Comparison of ENCODE assay signal across 16 cellular contexts in the genomic region with DNA sequence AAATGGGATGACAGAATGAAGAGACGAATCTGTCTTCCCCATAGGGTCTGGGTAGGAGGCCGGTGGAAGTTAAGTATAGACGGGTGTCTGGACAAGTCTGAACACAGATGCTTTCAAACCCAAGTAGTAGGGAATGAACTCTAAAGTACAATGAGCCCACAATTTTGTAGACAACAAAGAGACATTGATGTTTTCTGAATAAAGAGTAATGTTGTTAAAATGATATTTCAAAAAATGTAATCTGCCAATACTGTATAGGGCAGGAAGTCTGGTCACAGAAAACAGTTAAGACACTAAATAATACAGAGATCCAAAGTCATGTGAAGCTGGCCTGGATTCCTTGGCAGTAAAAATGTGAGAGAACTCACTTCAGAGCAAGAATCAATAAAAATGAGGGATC.
A peak's percentile ranks its signal among the peaks of the same experiment; 100 is the strongest.
DNase-seq lines count a peak whose midpoint lies in the region; ATAC-seq and TF ChIP-seq lines count a peak whose summit lies in the region.
"Had no signal": no experiment of that assay in that cellular context is flagged by ENCODE, and none has a peak within 500 bp of the region (broad histone marks: within the 10 kb centered on the region; RNA-seq: fewer than 3 reads in every experiment).

No MANE protein-coding gene starts in this region.

- H3K27me3 ChIP-seq in smooth muscle cell (ENCODE audit: low read depth): no peaks in the 10 kb centered on the region
- H3K27me3 ChIP-seq: BLaER1 treated with 17β-estradiol and CSF1 and Interleukin-3, amounts not matched to agents 10 nM and 100 nM had no signal

- H3K9me3 ChIP-seq in smooth muscle cell (replicated peaks; ENCODE audit: low read depth): no peaks in the 10 kb centered on the region
- H3K9me3 ChIP-seq: BLaER1 treated with 17β-estradiol and CSF1 and Interleukin-3, amounts not matched to agents 10 nM and 100 nM had no signal

- 40% methylated on average over 3 of the region's 3 CpGs for WGBS in smooth muscle cell (ENCODE audit: low lambda C conversion rate)

- H3K36me3 ChIP-seq in smooth muscle cell (ENCODE audit: low read depth): no peaks in the 10 kb centered on the region
- H3K36me3 ChIP-seq: BLaER1 treated with 17β-estradiol and CSF1 and Interleukin-3, amounts not matched to agents 10 nM and 100 nM had no signal

- no peak overlapping the region for H3K4me3 ChIP-seq in smooth muscle cell
- H3K4me3 ChIP-seq: BLaER1 treated with 17β-estradiol and CSF1 and Interleukin-3, amounts not matched to agents 10 nM and 100 nM; GM23248 had no signal

- no peaks in the 10 kb centered on the region for H4K20me1 ChIP-seq in smooth muscle cell (ENCODE audit: low read depth)
- H4K20me1 ChIP-seq: BLaER1 treated with 17β-estradiol and CSF1 and Interleukin-3, amounts not matched to agents 10 nM and 100 nM had no signal

- H2AFZ ChIP-seq in smooth muscle cell (ENCODE audit: low read depth): peak overlapping the region; percentile 54
- H2AFZ ChIP-seq: GM23248 had no signal

- peaks cover 22% of the 10 kb centered on the region for H3K4me1 ChIP-seq in smooth muscle cell (ENCODE audit: low read depth)
- H3K4me1 ChIP-seq: BLaER1 treated with 17β-estradiol and CSF1 and Interleukin-3, amounts not matched to agents 10 nM and 100 nM had no signal

- H3K27ac ChIP-seq in smooth muscle cell (ENCODE audit: low read depth): no peak overlapping the region
- H3K27ac ChIP-seq: BLaER1 treated with 17β-estradiol and CSF1 and Interleukin-3, amounts not matched to agents 10 nM and 100 nM; GM23248 had no signal

- no peak overlapping the region for H3K4me2 ChIP-seq in smooth muscle cell
- H3K4me2 ChIP-seq: BLaER1 treated with 17β-estradiol and CSF1 and Interleukin-3, amounts not matched to agents 10 nM and 100 nM had no signal

- DNase-seq in COLO829 (ENCODE audit: low spot score): peak; percentile 32
- DNase-seq in SK-MEL-5 (ENCODE audit: low read depth, low spot score): peak; percentile 90
- peak; percentile 81 for DNase-seq in foreskin melanocyte
- DNase-seq in smooth muscle cell (lab: John Stamatoyannopoulos, UW; ENCODE audit: unreplicated experiment): no peak
- no peak for DNase-seq in cortex of kidney (lab: John Stamatoyannopoulos, UW)
- DNase-seq: CD8-positive, alpha-beta T cell; COR-L47; DMS 273 treated with DMSO at 0.1 percent for 48 hours; DMS53; DND-41; EL; GM23248; HCEC 1CT; IMR-90 had no signal

- no peak overlapping the region for H3K9ac ChIP-seq in smooth muscle cell (ENCODE audit: low read depth)
- H3K9ac ChIP-seq: BLaER1 treated with 17β-estradiol and CSF1 and Interleukin-3, amounts not matched to agents 10 nM and 100 nM; GM23248 had no signal

- TF ChIP-seq CTCF in smooth muscle cell (IDR thresholded peaks at IDR 0.05; ENCODE audit: borderline replicate concordance, insufficient read depth, poor library complexity, severe bottlenecking): no peak

- in situ Hi-C loops in SK-MEL-5 (cut with HindIII; ENCODE audit: low pct_unique_long_range_greater_than_20kb, low sequenced_read_pairs): no loop called here

- ATAC-seq in HG02759 (IDR thresholded peaks at IDR 0.05; ENCODE audit: unreplicated experiment): no peak
- ATAC-seq: CD8-positive, alpha-beta T cell had no signal

- H3F3A ChIP-seq in smooth muscle cell (ENCODE audit: low read depth): peaks cover 7% of the 10 kb centered on the region

- no peaks in the 10 kb centered on the region for H3K79me2 ChIP-seq in smooth muscle cell (ENCODE audit: low read depth)

Comparison
In these comparisons a context has a peak if more than half of its experiments do, and no peak if none do; other contexts are left out.
1. DNase-seq: peak in COLO829 (single experiment), SK-MEL-5 (single experiment) and foreskin melanocyte (single experiment); none in smooth muscle cell (single experiment) and cortex of kidney (single experiment).